In the genomic region with DNA sequence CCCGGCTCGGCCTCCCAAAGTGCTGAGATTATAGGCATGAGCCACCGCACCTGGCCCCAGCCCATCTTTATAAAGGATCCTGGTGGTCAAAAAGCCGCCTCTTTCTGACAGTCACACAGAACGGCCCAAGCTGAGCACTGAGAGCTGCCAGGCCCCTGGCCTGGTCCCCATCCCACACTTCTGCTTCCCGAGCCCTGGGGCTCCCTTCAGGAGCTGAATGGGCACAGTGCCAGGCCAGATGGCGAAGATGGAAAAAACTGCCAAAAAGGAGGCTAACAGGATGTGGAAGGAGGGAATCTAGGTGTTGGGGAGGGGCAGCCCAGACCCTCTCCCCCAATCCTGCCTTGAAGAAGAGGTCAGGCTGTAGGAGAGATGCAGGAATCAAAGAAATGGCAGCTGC, we compare ENCODE assay signal across 11 cellular contexts. TPM values are rescaled to one million over a fixed set of nuclear protein-coding genes. Genes with fewer than 3 reads are reported as not detected.
DNase-seq lines count a peak whose midpoint lies in the region; ATAC-seq and TF ChIP-seq lines count a peak whose summit lies in the region.
"Had no signal": no experiment of that assay in that cellular context is flagged by ENCODE, and none has a peak within 500 bp of the region (broad histone marks: within the 10 kb centered on the region; RNA-seq: fewer than 3 reads in every experiment).

No MANE protein-coding gene starts in this region.

- TF ChIP-seq CTCF in OCI-LY1 (IDR thresholded peaks at IDR 0.05; ENCODE audit: low read length) (no peak), spleen (IDR thresholded peaks at IDR 0.05 in 8 of 11, conservative IDR thresholded peaks at IDR 0.05 in 3 of 11) (no peak)

- no peak for DNase-seq in activated T-cell treated with anti-CD3 and anti-CD28 coated beads, Interleukin-2, amount 50 U/mL, for 24 hours
- DNase-seq in activated T-cell treated with anti-CD3 and anti-CD28 coated beads for 4 hours: no peak
- no peak for DNase-seq in spleen
- no peak for DNase-seq in dedifferentiated amniotic fluid mesenchymal stem cell (ENCODE audit: extremely low spot score)
- DNase-seq in epidermal melanocyte (ENCODE audit: insufficient read length, low spot score): no peak
- DNase-seq: foreskin fibroblast, left cardiac atrium, NCI-H1417 treated with DMSO at 0.1 percent for 48 hours had no signal

- no peaks in the 10 kb centered on the region for H3F3A ChIP-seq in OCI-LY1 (ENCODE audit: insufficient read depth, low read length)

- H3K4me1 Mint-ChIP-seq in activated T-cell treated with anti-CD3 and anti-CD28 coated beads, Interleukin-2, amount 50 U/mL, for 24 hours (ENCODE audit: low read depth): peaks cover 67% of the 10 kb centered on the region

- no peak for ATAC-seq in HG03159 (IDR thresholded peaks at IDR 0.05; ENCODE audit: unreplicated experiment)

- H3K36me3 Mint-ChIP-seq in activated T-cell treated with anti-CD3 and anti-CD28 coated beads, Interleukin-2, amount 50 U/mL, for 24 hours (ENCODE audit: low read depth): no peaks in the 10 kb centered on the region

- peak overlapping the region; percentile 70 for H3K9ac ChIP-seq in OCI-LY1 (ENCODE audit: low read length)

- H3K9me3 ChIP-seq in OCI-LY1 (ENCODE audit: low read length): no peaks in the 10 kb centered on the region
- no peaks in the 10 kb centered on the region for H3K9me3 ChIP-seq in spleen

- H3K27ac Mint-ChIP-seq in activated T-cell treated with anti-CD3 and anti-CD28 coated beads, Interleukin-2, amount 50 U/mL, for 24 hours: peak overlapping the region; percentile 98

- no peaks in the 10 kb centered on the region for H3K9me3 Mint-ChIP-seq in activated T-cell treated with anti-CD3 and anti-CD28 coated beads, Interleukin-2, amount 50 U/mL, for 24 hours

- H3K4me3 Mint-ChIP-seq in activated T-cell treated with anti-CD3 and anti-CD28 coated beads, Interleukin-2, amount 50 U/mL, for 24 hours: peak overlapping the region; percentile 77

- no peaks in the 10 kb centered on the region for H3K79me2 ChIP-seq in OCI-LY1 (ENCODE audit: insufficient read depth, low read length)

- TF ChIP-seq POLR2A in spleen (IDR thresholded peaks at IDR 0.05): no peak

- intact Hi-C loops in spleen (cut with DNase I; ENCODE audit: low total_unique reads): no loop called here

- H3K4me3 ChIP-seq in OCI-LY1 (ENCODE audit: low read depth, low read length, poor library complexity, severe bottlenecking): peak overlapping the region; percentile 58
- peak overlapping the region in 6 of 8 donors; percentile 5 to 71 (median 24) for H3K4me3 ChIP-seq in spleen

- H3K4me2 ChIP-seq in OCI-LY1 (ENCODE audit: low read length): peak overlapping the region; percentile 59

- no peaks in the 10 kb centered on the region for H3K27me3 ChIP-seq in OCI-LY1 (ENCODE audit: insufficient read depth, low read length)
- no peaks in the 10 kb centered on the region for H3K27me3 ChIP-seq in spleen (replicated peaks in 1 of 7)

- WGBS in spleen, 5 donors: 69 to 84% (median 77%) methylated on average over 7 of the region's 7 CpGs

- H3K36me3 ChIP-seq in OCI-LY1 (ENCODE audit: insufficient read depth, low read length) (no peaks in the 10 kb centered on the region), spleen (peaks cover 0 to 21% (median 0%) of the 10 kb centered on the region in 6 donors)

- H3K9me2 ChIP-seq in OCI-LY1 (ENCODE audit: low read depth, low read length): no peaks in the 10 kb centered on the region

- no peak overlapping the region for H2AFZ ChIP-seq in OCI-LY1 (ENCODE audit: low read length)

- H3K27ac ChIP-seq in OCI-LY1 (ENCODE audit: low read depth, low read length, poor library complexity, severe bottlenecking) (peak overlapping the region; percentile 95), cingulate gyrus (ENCODE audit: low read depth, low read length) (peak overlapping the region; percentile 7), spleen (peak overlapping the region; percentile 78 to 91 (median 88))

- no peaks in the 10 kb centered on the region for H3K27me3 Mint-ChIP-seq in activated T-cell treated with anti-CD3 and anti-CD28 coated beads, Interleukin-2, amount 50 U/mL, for 24 hours

- peaks cover 72% of the 10 kb centered on the region for H3K4me1 ChIP-seq in OCI-LY1 (ENCODE audit: insufficient read depth, low read length, severe bottlenecking)
- H3K4me1 ChIP-seq in spleen: peaks cover 33 to 100% (median 76%) of the 10 kb centered on the region in 6 donors

- no peaks in the 10 kb centered on the region for H4K20me1 ChIP-seq in OCI-LY1 (ENCODE audit: insufficient read depth, low read length)

RNA-seq across cellular contexts. Expression of a gene that starts 5.1 kb away (rescaled TPM):
- total RNA-seq in spleen: 10 to 100 TPM; 12.9 to 26.6 (median 16.9) TPM
- 10 to 100 TPM; 10.9 to 16.0 (median 14.9) TPM for polyA plus RNA-seq in spleen

RNA-seq across cellular contexts. Expression of a gene that starts 16.5 kb away (rescaled TPM):
- total RNA-seq in spleen: 10 to 100 TPM; 13.2 to 41.7 (median 18.1) TPM
- 1 to 10 TPM; 7.2 to 8.8 (median 7.3) TPM for polyA plus RNA-seq in spleen

RNA-seq across cellular contexts. Expression of a gene that starts 23.5 kb away (rescaled TPM):
- total RNA-seq in spleen: 100 to 1,000 TPM; 202 to 272 (median 240) TPM
- 100 to 1,000 TPM; 136 to 169 (median 154) TPM for polyA plus RNA-seq in spleen

RNA-seq across cellular contexts. Expression of a gene that starts 32.2 kb away (rescaled TPM):
- total RNA-seq in spleen: 10 to 100 TPM; 34.5 to 68.8 (median 49.9) TPM
- 10 to 100 TPM; 33.0 to 56.7 (median 50.3) TPM for polyA plus RNA-seq in spleen

RNA-seq across cellular contexts. Expression of a gene that starts 58.5 kb away (rescaled TPM):
- 10 to 100 TPM; 48.8 to 79.8 (median 59.0) TPM for total RNA-seq in spleen
- 10 to 100 TPM; 18.9 to 35.9 (median 28.7) TPM for polyA plus RNA-seq in spleen

Comparison
In these comparisons a context has a peak if more than half of its experiments do, and no peak if none do; other contexts are left out.
1. H3K27ac ChIP-seq: peak in every context shown above with its lines; median percentile 95 in OCI-LY1; 88 in spleen; 7 in cingulate gyrus.